30 cellular contexts compared by ENCODE assay signal in the genomic region with DNA sequence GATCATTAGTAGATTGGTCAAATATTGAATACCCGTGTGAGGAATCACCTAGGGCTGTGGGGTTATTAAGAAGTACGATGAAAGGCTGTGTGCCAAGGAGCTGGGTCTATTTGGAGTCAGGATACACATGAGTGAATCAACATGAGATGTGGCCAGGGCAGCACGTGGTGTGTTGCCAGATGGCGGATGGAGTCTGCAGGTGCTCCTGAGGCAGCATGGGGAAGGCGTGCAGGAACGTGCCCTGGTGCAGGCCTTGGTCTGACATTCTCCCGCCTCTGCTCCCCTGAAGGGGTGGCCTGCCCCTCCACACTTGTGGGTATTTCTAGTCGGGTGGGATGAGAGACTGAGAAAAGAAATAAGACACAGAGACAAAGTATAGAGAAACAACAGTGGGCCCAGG. TPM values are rescaled to one million over a fixed set of nuclear protein-coding genes. Genes with fewer than 3 reads are reported as not detected.
DNase-seq lines count a peak whose midpoint lies in the region; ATAC-seq, FAIRE-seq and TF ChIP-seq lines count a peak whose summit lies in the region.
"Had no signal": no experiment of that assay in that cellular context is flagged by ENCODE, and none has a peak within 500 bp of the region (broad histone marks: within the 10 kb centered on the region; RNA-seq: fewer than 3 reads in every experiment).

No MANE protein-coding gene starts in this region.

- H3K27ac ChIP-seq in astrocyte (ENCODE audit: low read depth, low read length) = no peak overlapping the region
- no peak overlapping the region for H3K27ac ChIP-seq in neural progenitor cell
- no peak overlapping the region for H3K27ac ChIP-seq in PC-3 (ENCODE audit: low read length)
- H3K27ac ChIP-seq: dorsolateral prefrontal cortex, upper lobe of left lung, WERI-Rb-1 had no signal

- H3K4me3 Mint-ChIP-seq in astrocyte (ENCODE audit: unreplicated experiment) (no peak overlapping the region), neural progenitor cell (no peak overlapping the region)
- H3K4me3 Mint-ChIP-seq: activated CD4-positive, alpha-beta T cell treated with anti-CD3 and anti-CD28 coated beads, Interleukin-2, amount 10 ng/mL, durations not matched to agents 24 days and 14 days; activated naive CD8-positive, alpha-beta T cell treated with anti-CD3 and anti-CD28 coated beads, Interleukin-2, amount 10 ng/mL, durations not matched to agents 7 days and 5 days; CD8-positive, alpha-beta T cell; IgD-negative memory B cell; naive thymus-derived CD4-positive, alpha-beta T cell; T-helper 2 cell treated with Interferon-gamma antibody and Interleukin-4, amounts not matched to agents 5 μg/mL and 100 μg/mL, for 36 hours had no signal

- CTCF ChIA-PET in PC-3 (lab: Charles Lee) = no interaction called here

- H3K9me3 ChIP-seq in astrocyte (ENCODE audit: insufficient read depth, low read depth, low read length) (no peaks in the 10 kb centered on the region), neural progenitor cell (ENCODE audit: low read depth) (no peaks in the 10 kb centered on the region), PC-3 (ENCODE audit: low read length) (no peaks in the 10 kb centered on the region)
- H3K9me3 ChIP-seq: upper lobe of left lung had no signal

- POLR2A ChIA-PET in PC-3 (lab: Charles Lee; ENCODE audit: unreplicated experiment) = no interaction called here

- no peak for FAIRE-seq in astrocyte (lab: Jason Lieb, UNC)
- FAIRE-seq: G401.6, H54, kidney had no signal

- BruUV-seq in PC-3 (replicated peaks; lab: Mats Ljungman, UMichigan) = no TSS peak

- intact Hi-C loops in PC-3 (cut with micrococcal nuclease) = no loop called here

- H4K20me1 ChIP-seq in astrocyte (ENCODE audit: insufficient read depth, low read length) (no peaks in the 10 kb centered on the region), neural progenitor cell (ENCODE audit: low read depth) (no peaks in the 10 kb centered on the region), PC-3 (ENCODE audit: low read length) (no peaks in the 10 kb centered on the region)

- no peak overlapping the region for H2AFZ ChIP-seq in astrocyte (ENCODE audit: low read depth, low read length)
- no peak overlapping the region for H2AFZ ChIP-seq in neural progenitor cell (replicated peaks)
- no peak overlapping the region for H2AFZ ChIP-seq in PC-3 (ENCODE audit: low read length)

- no peaks in the 10 kb centered on the region for H3K9me2 ChIP-seq in PC-3 (replicated peaks; ENCODE audit: low read length)

- H3K27me3 ChIP-seq in astrocyte (ENCODE audit: insufficient read depth, low read length) (no peaks in the 10 kb centered on the region), neural progenitor cell (no peaks in the 10 kb centered on the region), PC-3 (ENCODE audit: low read length) (no peaks in the 10 kb centered on the region)
- H3K27me3 ChIP-seq: dorsolateral prefrontal cortex, upper lobe of left lung had no signal

- H3K36me3 ChIP-seq in astrocyte (ENCODE audit: insufficient read depth, low read length) = peaks cover 23% of the 10 kb centered on the region
- H3K36me3 ChIP-seq in neural progenitor cell = no peaks in the 10 kb centered on the region
- peaks cover 11% of the 10 kb centered on the region for H3K36me3 ChIP-seq in PC-3 (ENCODE audit: low read depth, low read length)

- H3K4me1 ChIP-seq in astrocyte (ENCODE audit: insufficient read depth, low read length) = no peaks in the 10 kb centered on the region
- H3K4me1 ChIP-seq in neural progenitor cell = no peaks in the 10 kb centered on the region
- H3K4me1 ChIP-seq in PC-3 (ENCODE audit: insufficient read depth, low read length) = no peaks in the 10 kb centered on the region
- H3K4me1 ChIP-seq: upper lobe of left lung had no signal

- no peaks in the 10 kb centered on the region for H3F3A ChIP-seq in neural progenitor cell (ENCODE audit: low read depth)
- no peaks in the 10 kb centered on the region for H3F3A ChIP-seq in PC-3 (ENCODE audit: low read length, unreplicated experiment)

- H3K9me3 Mint-ChIP-seq in activated naive CD4-positive, alpha-beta T cell treated with anti-CD3 and anti-CD28 coated beads, Interleukin-2, amount 50 U/mL, for 72 hours = no peaks in the 10 kb centered on the region
- no peaks in the 10 kb centered on the region for H3K9me3 Mint-ChIP-seq in astrocyte (ENCODE audit: unreplicated experiment)
- peaks cover 2% of the 10 kb centered on the region for H3K9me3 Mint-ChIP-seq in neural progenitor cell
- H3K9me3 Mint-ChIP-seq: activated CD4-positive, alpha-beta T cell treated with anti-CD3 and anti-CD28 coated beads, Interleukin-2, amount 10 ng/mL, durations not matched to agents 24 days and 14 days; activated naive CD8-positive, alpha-beta T cell treated with anti-CD3 and anti-CD28 coated beads, Interleukin-2, amount 10 ng/mL, durations not matched to agents 7 days and 5 days; CD8-positive, alpha-beta T cell; IgD-negative memory B cell; naive thymus-derived CD4-positive, alpha-beta T cell; T-helper 2 cell treated with Interferon-gamma antibody and Interleukin-4, amounts not matched to agents 5 μg/mL and 100 μg/mL, for 36 hours had no signal

- H3K4me3 ChIP-seq in astrocyte (ENCODE audit: insufficient read depth, low read depth, low read length) (no peak overlapping the region), neural progenitor cell (no peak overlapping the region), PC-3 (ENCODE audit: low read length) (no peak overlapping the region)
- H3K4me3 ChIP-seq: dorsolateral prefrontal cortex, upper lobe of left lung had no signal

- H3K79me2 ChIP-seq in astrocyte (ENCODE audit: insufficient read depth, low read length) (no peaks in the 10 kb centered on the region), neural progenitor cell (ENCODE audit: low read depth) (no peaks in the 10 kb centered on the region), PC-3 (ENCODE audit: low read length) (no peaks in the 10 kb centered on the region)

- DNase-seq in activated naive CD4-positive, alpha-beta T cell treated with anti-CD3 and anti-CD28 coated beads, Interleukin-2, amount 50 U/mL, for 72 hours (ENCODE audit: low spot score in 2 of 2) = no peak
- DNase-seq in activated naive CD4-positive, alpha-beta T cell treated with anti-CD3 and anti-CD28 coated beads, Interleukin-2, amount 50 U/mL, for 16 hours = no peak
- peak; percentile 62 for DNase-seq in NCI-H1105 treated with DMSO at 0.1 percent for 48 hours (lab: John Stamatoyannopoulos, UW)
- DNase-seq in astrocyte (ENCODE audit: low read depth) = no peak
- DNase-seq in neural progenitor cell (ENCODE audit: low spot score) = no peak
- no peak for DNase-seq in PC-3
- DNase-seq in iPS-NIHi11 (ENCODE audit: low spot score) = no peak
- DNase-seq: activated CD4-positive, alpha-beta T cell treated with anti-CD3 and anti-CD28 coated beads, Interleukin-2, amount 10 ng/mL, durations not matched to agents 24 days and 14 days; activated naive CD8-positive, alpha-beta T cell treated with anti-CD3 and anti-CD28 coated beads, Interleukin-2, amount 10 ng/mL, durations not matched to agents 7 days and 5 days; CD8-positive, alpha-beta T cell; cerebellar nuclear complex; DMS153; dorsolateral prefrontal cortex; kidney; midbrain; naive thymus-derived CD4-positive, alpha-beta T cell; NCI-H1092; NCI-H2081; NCI-H446; NCI-H82; stimulated activated CD8-positive, alpha-beta memory T cell treated with anti-CD3 and anti-CD28 coated beads, Interleukin-4, amount 100 ng/mL, for 48 hours; upper lobe of left lung; WERI-Rb-1 had no signal

- peak overlapping the region; percentile 17 to 89 for H3K27ac Mint-ChIP-seq in activated naive CD4-positive, alpha-beta T cell treated with anti-CD3 and anti-CD28 coated beads, Interleukin-2, amount 50 U/mL, for 72 hours
- H3K27ac Mint-ChIP-seq in astrocyte (ENCODE audit: unreplicated experiment) = peak overlapping the region; percentile 23
- peak overlapping the region; percentile 14 for H3K27ac Mint-ChIP-seq in neural progenitor cell
- H3K27ac Mint-ChIP-seq: activated CD4-positive, alpha-beta T cell treated with anti-CD3 and anti-CD28 coated beads, Interleukin-2, amount 10 ng/mL, durations not matched to agents 24 days and 14 days; activated naive CD8-positive, alpha-beta T cell treated with anti-CD3 and anti-CD28 coated beads, Interleukin-2, amount 10 ng/mL, durations not matched to agents 7 days and 5 days; CD8-positive, alpha-beta T cell; IgD-negative memory B cell; naive thymus-derived CD4-positive, alpha-beta T cell; T-helper 2 cell treated with Interferon-gamma antibody and Interleukin-4, amounts not matched to agents 5 μg/mL and 100 μg/mL, for 36 hours had no signal

- H3K9ac ChIP-seq in astrocyte (ENCODE audit: low read length) (no peak overlapping the region), neural progenitor cell (no peak overlapping the region), PC-3 (ENCODE audit: low read length) (no peak overlapping the region)

- ATAC-seq in activated naive CD4-positive, alpha-beta T cell treated with anti-CD3 and anti-CD28 coated beads, Interleukin-2, amount 50 U/mL, for 72 hours = no peak
- ATAC-seq in PC-3 (no peak), HG02852 (IDR thresholded peaks at IDR 0.05; ENCODE audit: unreplicated experiment) (no peak)
- ATAC-seq: CD8-positive, alpha-beta T cell; naive thymus-derived CD4-positive, alpha-beta T cell; SK-N-SH treated with all-trans-retinoic acid at 6 μM for 48 hours had no signal

- H3K36me3 Mint-ChIP-seq in activated naive CD4-positive, alpha-beta T cell treated with anti-CD3 and anti-CD28 coated beads, Interleukin-2, amount 50 U/mL, for 72 hours = peaks cover 12 to 24% of the 10 kb centered on the region in 2 donors
- H3K36me3 Mint-ChIP-seq in astrocyte (ENCODE audit: low read depth, unreplicated experiment) (peaks cover 25% of the 10 kb centered on the region), neural progenitor cell (peaks cover 52% of the 10 kb centered on the region)

- no peaks in the 10 kb centered on the region for H3K4me1 Mint-ChIP-seq in astrocyte (ENCODE audit: low read depth, unreplicated experiment)
- H3K4me1 Mint-ChIP-seq in neural progenitor cell = peaks cover 14% of the 10 kb centered on the region
- H3K4me1 Mint-ChIP-seq: IgD-negative memory B cell had no signal

- H3K27me3 Mint-ChIP-seq in astrocyte (ENCODE audit: low read depth, unreplicated experiment) (no peaks in the 10 kb centered on the region), neural progenitor cell (ENCODE audit: insufficient read depth, low read depth) (peaks cover 2% of the 10 kb centered on the region)
- H3K27me3 Mint-ChIP-seq: activated CD4-positive, alpha-beta T cell treated with anti-CD3 and anti-CD28 coated beads, Interleukin-2, amount 10 ng/mL, durations not matched to agents 24 days and 14 days; activated naive CD8-positive, alpha-beta T cell treated with anti-CD3 and anti-CD28 coated beads, Interleukin-2, amount 10 ng/mL, durations not matched to agents 7 days and 5 days; IgD-negative memory B cell; naive thymus-derived CD4-positive, alpha-beta T cell had no signal

- H3K4me2 ChIP-seq in astrocyte (ENCODE audit: low read length) (no peak overlapping the region), neural progenitor cell (no peak overlapping the region), PC-3 (ENCODE audit: low read length) (no peak overlapping the region)

- TF ChIP-seq CTCF in astrocyte (IDR thresholded peaks at IDR 0.05; ENCODE audit: insufficient read depth, low read depth, low read length) (no peak), neural progenitor cell (IDR thresholded peaks at IDR 0.05) (no peak), PC-3 (conservative IDR thresholded peaks at IDR 0.05; ENCODE audit: low read depth, low read length) (no peak)

RNA-seq across cellular contexts. Expression of a gene that starts 39.0 kb away (rescaled TPM):
- total RNA-seq in activated naive CD4-positive, alpha-beta T cell treated with anti-CD3 and anti-CD28 coated beads, Interleukin-2, amount 50 U/mL, for 72 hours = 1 to 10 TPM in 1 of 2 donors, not detected in 1; 1.2 TPM
- total RNA-seq in astrocyte (2.1 and 3.2 TPM in 2 replicates), neural progenitor cell (ENCODE audit: low replicate concordance) (0.22 TPM in 1 of 2 replicates, not detected in the other), PC-3 (2014; rRNA removed) (0.29 and 10.2 TPM in 2 replicates)
- total RNA-seq: OCI-LY7 had no signal
